ENCODE assay signal across 9 cellular contexts in genomic region chrX:20378291-20378920, GRCh38.
DNase-seq lines count a peak whose midpoint lies in the region; ATAC-seq and TF ChIP-seq lines count a peak whose summit lies in the region.
"Had no signal": no experiment of that assay in that cellular context is flagged by ENCODE, and none has a peak within 500 bp of the region (broad histone marks: within the 10 kb centered on the region; RNA-seq: fewer than 3 reads in every experiment).

No MANE protein-coding gene starts in this region.

- H3K4me3 ChIP-seq in CD4-positive, alpha-beta memory T cell (ENCODE audit: low read length in 2 of 2), result no peak overlapping the region
- H3K4me3 ChIP-seq in colonic mucosa (no peak overlapping the region), sigmoid colon (no peak overlapping the region)

- H3K9me3 Mint-ChIP-seq in CD4-positive, alpha-beta memory T cell, result peaks cover 0 to 4% (median 0%) of the 10 kb centered on the region in 8 donors
- H3K9me3 Mint-ChIP-seq: central memory CD8-positive, alpha-beta T cell had no signal

- H3K36me3 Mint-ChIP-seq in CD4-positive, alpha-beta memory T cell, result no peaks in the 10 kb centered on the region

- no peak overlapping the region for H3K9ac ChIP-seq in colonic mucosa (ENCODE audit: low read depth in 2 of 2, low read length in 2 of 2)

- peaks cover 21 to 39% (median 32%) of the 10 kb centered on the region in 4 donors for H3K4me1 Mint-ChIP-seq in CD4-positive, alpha-beta memory T cell

- peak overlapping the region in 4 of 7 donors; percentile 22 to 80 (median 30) for H3K27ac Mint-ChIP-seq in CD4-positive, alpha-beta memory T cell

- no peak for TF ChIP-seq EP300 in sigmoid colon (IDR thresholded peaks at IDR 0.05)

- peak in 3 of 5 donors; percentile 3 to 33 (median 4) for DNase-seq in CD4-positive, alpha-beta memory T cell
- peak; percentile 54 for DNase-seq in NCI-H146 treated with DMSO at 0.1 percent for 48 hours (lab: John Stamatoyannopoulos, UW; ENCODE audit: unreplicated experiment)
- DNase-seq in colonic mucosa, result peak; percentile 71
- DNase-seq in Right ventricle myocardium superior, result no peak
- no peak for DNase-seq in Kasumi-1 (lab: John Stamatoyannopoulos, UW)
- DNase-seq in sigmoid colon, result no peak

- 16 to 66% methylated on average over 3 of the region's 3 CpGs for WGBS in sigmoid colon, 2 donors

- no peak overlapping the region for H3K27ac ChIP-seq in CD4-positive, alpha-beta memory T cell (ENCODE audit: low read depth, low read length)
- H3K27ac ChIP-seq in colonic mucosa (peak overlapping the region; percentile 29), sigmoid colon (no peak overlapping the region)

- H3K4me3 Mint-ChIP-seq in CD4-positive, alpha-beta memory T cell, result peak overlapping the region in 6 of 8 donors; percentile 3 to 70 (median 21)
- H3K4me3 Mint-ChIP-seq: central memory CD8-positive, alpha-beta T cell had no signal

- TF ChIP-seq CTCF in colonic mucosa (IDR thresholded peaks at IDR 0.05), result no peak
- TF ChIP-seq CTCF in sigmoid colon (IDR thresholded peaks at IDR 0.05), result no peak

- CTCF ChIA-PET in CD4-positive, alpha-beta memory T cell (lab: Charles Lee; ENCODE audit: partially characterized antibody), result interaction anchor here (0.5 kb wide), 1 partner anchor 1009 kb away, joined by 4 read pairs; no protein-coding TSS in a partner anchor

- ATAC-seq in GM19467 (IDR thresholded peaks at IDR 0.05; ENCODE audit: unreplicated experiment) (peak; percentile 53), HG03469 (IDR thresholded peaks at IDR 0.05; ENCODE audit: unreplicated experiment) (no peak), Right ventricle myocardium superior (ENCODE audit: poor library complexity) (no peak)

- H3K36me3 ChIP-seq in CD4-positive, alpha-beta memory T cell (ENCODE audit: insufficient read depth, low read length), result no peaks in the 10 kb centered on the region
- no peaks in the 10 kb centered on the region for H3K36me3 ChIP-seq in colonic mucosa
- H3K36me3 ChIP-seq in sigmoid colon, result no peaks in the 10 kb centered on the region

- H3K9me3 ChIP-seq in CD4-positive, alpha-beta memory T cell (ENCODE audit: control insufficient read depth in 1 of 2, low read length in 2 of 2), result no peaks in the 10 kb centered on the region
- H3K9me3 ChIP-seq in colonic mucosa, result no peaks in the 10 kb centered on the region
- no peaks in the 10 kb centered on the region for H3K9me3 ChIP-seq in sigmoid colon

- no peak for TF ChIP-seq POLR2A in sigmoid colon (IDR thresholded peaks at IDR 0.05)

- no peaks in the 10 kb centered on the region for H3K27me3 Mint-ChIP-seq in CD4-positive, alpha-beta memory T cell
- H3K27me3 Mint-ChIP-seq: central memory CD8-positive, alpha-beta T cell had no signal

- POLR2A ChIA-PET in CD4-positive, alpha-beta memory T cell (lab: Charles Lee; ENCODE audit: partially characterized antibody), result interaction anchor here (0.8 to 1.2 kb wide), 2 partner anchors 60 to 111 kb away, joined by 3 to 4 read pairs; no protein-coding TSS in a partner anchor

- no peaks in the 10 kb centered on the region for H3K27me3 ChIP-seq in CD4-positive, alpha-beta memory T cell (ENCODE audit: insufficient read depth, low read length)
- no peaks in the 10 kb centered on the region for H3K27me3 ChIP-seq in colonic mucosa
- no peaks in the 10 kb centered on the region for H3K27me3 ChIP-seq in sigmoid colon

- H3K4me1 ChIP-seq in CD4-positive, alpha-beta memory T cell (ENCODE audit: insufficient read depth, low read length), result peaks cover 25% of the 10 kb centered on the region
- H3K4me1 ChIP-seq in colonic mucosa (no peaks in the 10 kb centered on the region), sigmoid colon (no peaks in the 10 kb centered on the region)

- intact Hi-C loops in CD4-positive, alpha-beta memory T cell (cut with micrococcal nuclease), result no loop called here
- intact Hi-C loops in colonic mucosa (cut with DNase I), result no loop called here
- intact Hi-C loops in Right ventricle myocardium superior (cut with DNase I), result no loop called here
- intact Hi-C loops in sigmoid colon (cut with DNase I), result no loop called here

Comparison
In these comparisons a context has a peak if more than half of its experiments do, and no peak if none do; other contexts are left out.
1. DNase-seq: peak in CD4-positive, alpha-beta memory T cell (3 of 5), NCI-H146 treated with DMSO at 0.1 percent for 48 hours (single experiment) and colonic mucosa (single experiment); none in Right ventricle myocardium superior (single experiment), Kasumi-1 (0 of 2) and sigmoid colon (single experiment).